ENCODE assay signal across 19 cellular contexts in genomic region chr18:55365342-55365741, GRCh38.
A peak's percentile ranks its signal among the peaks of the same experiment; 100 is the strongest.
DNase-seq lines count a peak whose midpoint lies in the region; ATAC-seq and TF ChIP-seq lines count a peak whose summit lies in the region.
"Had no signal": no experiment of that assay in that cellular context is flagged by ENCODE, and none has a peak within 500 bp of the region (broad histone marks: within the 10 kb centered on the region; RNA-seq: fewer than 3 reads in every experiment).

No MANE protein-coding gene starts in this region.

- in situ Hi-C loops in G401 (cut with HindIII; ENCODE audit: low sequenced_read_pairs) = no loop called here

- H3K27ac Mint-ChIP-seq in brain = peak overlapping the region in 3 of 5 experiments; percentile 11 to 66 (median 46)
- H3K27ac Mint-ChIP-seq in progenitor cell of endocrine pancreas = no peak overlapping the region
- H3K27ac Mint-ChIP-seq: CD14-positive monocyte; CD4-positive, alpha-beta memory T cell; CD4-positive, CD25-positive, alpha-beta regulatory T cell; CD8-positive, alpha-beta memory T cell had no signal

- no peaks in the 10 kb centered on the region for H3K27me3 Mint-ChIP-seq in brain
- H3K27me3 Mint-ChIP-seq in progenitor cell of endocrine pancreas = no peaks in the 10 kb centered on the region
- H3K27me3 Mint-ChIP-seq: CD4-positive, CD25-positive, alpha-beta regulatory T cell; CD8-positive, alpha-beta memory T cell had no signal

- TF ChIP-seq CTCF in brain (conservative IDR thresholded peaks at IDR 0.05) = no peak
- no peak for TF ChIP-seq CTCF in progenitor cell of endocrine pancreas (IDR thresholded peaks at IDR 0.05; ENCODE audit: unreplicated experiment)

- H3K4me3 Mint-ChIP-seq in brain (no peak overlapping the region), progenitor cell of endocrine pancreas (ENCODE audit: low read depth) (no peak overlapping the region)
- H3K4me3 Mint-ChIP-seq: CD14-positive monocyte; CD4-positive, alpha-beta memory T cell; CD4-positive, CD25-positive, alpha-beta regulatory T cell; CD8-positive, alpha-beta memory T cell had no signal

- peaks cover 29% of the 10 kb centered on the region for H3K4me1 Mint-ChIP-seq in brain
- no peaks in the 10 kb centered on the region for H3K4me1 Mint-ChIP-seq in progenitor cell of endocrine pancreas (ENCODE audit: low read depth)
- H3K4me1 Mint-ChIP-seq: CD14-positive monocyte; CD4-positive, alpha-beta memory T cell; CD4-positive, CD25-positive, alpha-beta regulatory T cell; CD8-positive, alpha-beta memory T cell had no signal

- H3K36me3 Mint-ChIP-seq in brain = peaks cover 22% of the 10 kb centered on the region
- no peaks in the 10 kb centered on the region for H3K36me3 Mint-ChIP-seq in progenitor cell of endocrine pancreas (ENCODE audit: insufficient read depth)
- H3K36me3 Mint-ChIP-seq: CD14-positive monocyte; CD4-positive, alpha-beta memory T cell; CD4-positive, CD25-positive, alpha-beta regulatory T cell; CD8-positive, alpha-beta memory T cell had no signal

- DNase-seq in G401 (ENCODE audit: low spot score) = peak; percentile 35
- peak; percentile 71 for DNase-seq in medulla oblongata (ENCODE audit: extremely low spot score)
- DNase-seq in pons (ENCODE audit: low spot score) = peak; percentile 46
- no peak for DNase-seq in progenitor cell of endocrine pancreas (ENCODE audit: low spot score, unreplicated experiment)
- no peak for DNase-seq in activated CD4-positive, CD25-positive, alpha-beta regulatory T cell treated with anti-CD3 and anti-CD28 coated beads, Interleukin-2, amount 50 U/mL, for 72 hours
- DNase-seq in NCI-H1930 (lab: John Stamatoyannopoulos, UW) = no peak
- DNase-seq: 8988T; ACHN; BE2C; CD4-positive, alpha-beta memory T cell; CD4-positive, CD25-positive, alpha-beta regulatory T cell; CD8-positive, alpha-beta memory T cell; COR-L47; DMS79 treated with DMSO at 0.1 percent for 48 hours; GDM1 had no signal

- H3K9me3 Mint-ChIP-seq in brain (peaks cover 0 to 5% (median 0%) of the 10 kb centered on the region in 5 experiments), progenitor cell of endocrine pancreas (ENCODE audit: low read depth) (peaks cover 3% of the 10 kb centered on the region)

- no peak for ATAC-seq in esophagus mucosa
- ATAC-seq: GM12878 had no signal

Comparison
In these comparisons a context has a peak if more than half of its experiments do, and no peak if none do; other contexts are left out.
1. DNase-seq: peak in G401 (single experiment), medulla oblongata (single experiment) and pons (single experiment); none in progenitor cell of endocrine pancreas (single experiment), activated CD4-positive, CD25-positive, alpha-beta regulatory T cell treated with anti-CD3 and anti-CD28 coated beads, Interleukin-2, amount 50 U/mL, for 72 hours (single experiment) and NCI-H1930 (0 of 2).